10 cellular contexts compared by ENCODE assay signal in genomic region chr9:128523199-128523925, GRCh38. TPM values are rescaled to one million over a fixed set of nuclear protein-coding genes. Genes with fewer than 3 reads are reported as not detected.
DNase-seq lines count a peak whose midpoint lies in the region; ATAC-seq and TF ChIP-seq lines count a peak whose summit lies in the region.
"Had no signal": no experiment of that assay in that cellular context is flagged by ENCODE, and none has a peak within 500 bp of the region (broad histone marks: within the 10 kb centered on the region; RNA-seq: fewer than 3 reads in every experiment).

No MANE protein-coding gene starts in this region.

- H3K4me1 ChIP-seq in GM23338 (ENCODE audit: insufficient read depth), result no peaks in the 10 kb centered on the region
- peaks cover 0 to 10% (median 0%) of the 10 kb centered on the region in 3 donors for H3K4me1 ChIP-seq in esophagus squamous epithelium

- H3K36me3 ChIP-seq in GM23338 (ENCODE audit: insufficient read depth) (peaks cover 14% of the 10 kb centered on the region; the same call in 1 of the 2 replicates), esophagus squamous epithelium (peaks cover 4 to 100% (median 23%) of the 10 kb centered on the region in 3 donors)

- H3F3A ChIP-seq in GM23338 (replicated peaks; ENCODE audit: low read depth), result 0 out of 2 replicates have a peak, but pooled peaks cover 4% of the 10 kb centered on the region

- TF ChIP-seq POLR2A in esophagus squamous epithelium (IDR thresholded peaks at IDR 0.05), result no peak

- intact Hi-C loops in esophagus squamous epithelium (cut with DNase I), result no loop called here

- DNase-seq in GM23338 (ENCODE audit: low spot score) (peak; percentile 26), NCI-H82 (lab: John Stamatoyannopoulos, UW) (peak; percentile 96), fibroblast of pulmonary artery (ENCODE audit: low read depth) (peak; percentile 68), putamen (ENCODE audit: low spot score) (peak; percentile 21), COLO668 (lab: John Stamatoyannopoulos, UW; ENCODE audit: unreplicated experiment) (no peak), esophagus squamous epithelium (lab: John Stamatoyannopoulos, UW) (no peak), HuH-7 (ENCODE audit: low spot score) (no peak)

- H3K4me2 ChIP-seq in GM23338, result no peak overlapping the region

- H3K27ac Mint-ChIP-seq in GM23338, result no peak overlapping the region; the same call in 1 of the 2 replicates
- H3K27ac Mint-ChIP-seq: activated naive CD8-positive, alpha-beta T cell had no signal

- no peaks in the 10 kb centered on the region for H3K4me1 Mint-ChIP-seq in GM23338

- no peak overlapping the region for H3K27ac ChIP-seq in GM23338 (ENCODE audit: low read depth)
- peak overlapping the region in 2 of 4 donors; percentile 9 to 27 for H3K27ac ChIP-seq in esophagus squamous epithelium

- no peaks in the 10 kb centered on the region for H3K27me3 Mint-ChIP-seq in GM23338 (ENCODE audit: insufficient read depth, low read depth, poor library complexity)
- H3K27me3 Mint-ChIP-seq: activated naive CD8-positive, alpha-beta T cell had no signal

- H2AFZ ChIP-seq in GM23338, result no peak overlapping the region

- H3K4me3 ChIP-seq in GM23338 (no peak overlapping the region), fibroblast of pulmonary artery (replicated peaks; ENCODE audit: low read depth, low read length) (no peak overlapping the region), esophagus squamous epithelium (no peak overlapping the region)

- no peaks in the 10 kb centered on the region for H4K20me1 ChIP-seq in GM23338 (replicated peaks; ENCODE audit: insufficient read depth)

- no peaks in the 10 kb centered on the region for H3K79me2 ChIP-seq in GM23338 (replicated peaks; ENCODE audit: insufficient read depth)

- H3K9me2 ChIP-seq in GM23338 (ENCODE audit: insufficient read depth), result no peaks in the 10 kb centered on the region

- whole genome bisulfite sequencing in esophagus squamous epithelium, 2 donors, result 20 to 59% methylated on average over 9 to 13 of the region's 13 CpGs

- H3K4me3 Mint-ChIP-seq in GM23338, result no peak overlapping the region
- H3K4me3 Mint-ChIP-seq: activated naive CD8-positive, alpha-beta T cell had no signal

- ATAC-seq in GM23338 (peak; percentile 88), HG03108 (IDR thresholded peaks at IDR 0.05; ENCODE audit: unreplicated experiment) (no peak)
- ATAC-seq: left colon had no signal

- TF ChIP-seq CTCF in GM23338 (conservative IDR thresholded peaks at IDR 0.05; ENCODE audit: low read depth in 2 of 2) (no peak), fibroblast of pulmonary artery (IDR thresholded peaks at IDR 0.05; ENCODE audit: low read length, missing control alignments) (no peak), esophagus squamous epithelium (IDR thresholded peaks at IDR 0.05) (no peak)

- peaks cover 25% of the 10 kb centered on the region for H3K36me3 Mint-ChIP-seq in GM23338 (ENCODE audit: low read depth)

- H3K9me3 ChIP-seq in esophagus squamous epithelium, result no peaks in the 10 kb centered on the region

- H3K27me3 ChIP-seq in GM23338 (ENCODE audit: insufficient read depth), result no peaks in the 10 kb centered on the region
- H3K27me3 ChIP-seq in esophagus squamous epithelium, result no peaks in the 10 kb centered on the region

- peaks cover 9% of the 10 kb centered on the region for H3K9me3 Mint-ChIP-seq in GM23338

TF ChIP-seq in GM23338, 12 proteins besides CTCF, POLR2A, EP300 and RAD21:
- TF ChIP-seq STAT1 (IDR thresholded peaks at IDR 0.05; ENCODE audit: unreplicated experiment) (no peak), ETS1 (IDR thresholded peaks at IDR 0.05) (no peak), NANOG (IDR thresholded peaks at IDR 0.05; ENCODE audit: borderline replicate concordance) (no peak), JUNB (IDR thresholded peaks at IDR 0.05; ENCODE audit: unreplicated experiment) (no peak), EZH2phosphoT487 (IDR thresholded peaks at IDR 0.05; ENCODE audit: unreplicated experiment) (no peak), POLR2AphosphoS5 (IDR thresholded peaks at IDR 0.05; ENCODE audit: low read depth) (no peak), ZNF114 (CRISPR knock-in tag; IDR thresholded peaks at IDR 0.05) (no peak)

RNA-seq across cellular contexts. Expression of gene GLE1, which starts 18.8 kb away (rescaled TPM):
- 19.6 and 22.1 TPM in 2 replicates for total RNA-seq in GM23338 (2014; rRNA removed; shearing (Covaris generic))
- 7.3 and 7.4 TPM in 2 replicates for polyA plus RNA-seq in GM23338 (2016; fragmentation: Nextera tagmentation; extraction: Ambion mirVana)
- total RNA-seq in esophagus squamous epithelium, result 10 to 100 TPM; 21.4 to 31.2 (median 24.4) TPM

RNA-seq across cellular contexts. Expression of gene SPTAN1, which starts 29.0 kb away (rescaled TPM):
- total RNA-seq in GM23338 (2014; rRNA removed; shearing (Covaris generic)), result 160 and 195 TPM in 2 replicates
- polyA plus RNA-seq in GM23338 (2016; fragmentation: Nextera tagmentation; extraction: Ambion mirVana), result 98.3 and 108 TPM in 2 replicates
- total RNA-seq in esophagus squamous epithelium, result 100 to 1,000 TPM in 3 of 4 donors, 10 to 100 TPM in 1; 97.8 to 233 (median 160) TPM

Comparison
In these comparisons a context has a peak if more than half of its experiments do, and no peak if none do; other contexts are left out.
1. DNase-seq: peak in GM23338 (single experiment), NCI-H82 (single experiment), fibroblast of pulmonary artery (single experiment) and putamen (single experiment); none in COLO668 (single experiment), esophagus squamous epithelium (single experiment) and HuH-7 (single experiment).